18 cellular contexts compared by ENCODE assay signal in the genomic region with DNA sequence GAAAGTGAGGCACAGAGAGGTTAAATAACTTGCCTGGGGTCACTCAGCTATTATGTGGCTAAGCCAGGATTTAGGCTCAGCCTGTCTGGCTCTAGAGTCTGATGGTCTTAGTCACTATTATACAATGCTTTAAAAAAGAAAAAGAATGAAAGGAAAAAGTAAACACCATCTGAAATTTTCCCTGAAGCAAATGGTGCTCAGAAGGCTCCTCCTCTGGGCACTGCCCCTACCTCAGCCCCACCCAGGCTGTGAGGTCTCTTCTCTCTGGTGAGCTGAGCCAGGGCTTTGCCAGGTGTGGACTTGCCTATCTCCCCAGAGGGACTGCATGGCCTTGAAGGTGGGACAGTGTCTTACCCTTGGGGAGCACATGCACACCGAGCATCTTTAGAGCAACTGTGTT.
A peak's percentile ranks its signal among the peaks of the same experiment; 100 is the strongest.
DNase-seq lines count a peak whose midpoint lies in the region; ATAC-seq and TF ChIP-seq lines count a peak whose summit lies in the region.
"Had no signal": no experiment of that assay in that cellular context is flagged by ENCODE, and none has a peak within 500 bp of the region (broad histone marks: within the 10 kb centered on the region; RNA-seq: fewer than 3 reads in every experiment).

No MANE protein-coding gene starts in this region.

- no peak overlapping the region for H3K4me2 ChIP-seq in PC-3 (ENCODE audit: low read length)

- no peak overlapping the region for H3K4me3 ChIP-seq in PC-3 (ENCODE audit: low read length)
- no peak overlapping the region for H3K4me3 ChIP-seq in epithelial cell of esophagus (ENCODE audit: low read length)
- H3K4me3 ChIP-seq in thyroid gland (replicated peaks in 1 of 3), result no peak overlapping the region

- no peaks in the 10 kb centered on the region for H3K36me3 Mint-ChIP-seq in activated naive CD4-positive, alpha-beta T cell treated with anti-CD3 and anti-CD28 coated beads, Interleukin-2, amount 50 U/mL, for 24 hours
- peaks cover 0 to 6% of the 10 kb centered on the region in 2 donors for H3K36me3 Mint-ChIP-seq in activated naive CD4-positive, alpha-beta T cell treated with anti-CD3 and anti-CD28 coated beads, Interleukin-2, amount 50 U/mL, for 72 hours
- H3K36me3 Mint-ChIP-seq: CD8-positive, alpha-beta T cell had no signal

- ATAC-seq in activated naive CD4-positive, alpha-beta T cell treated with anti-CD3 and anti-CD28 coated beads, Interleukin-2, amount 50 U/mL, for 72 hours, result no peak
- ATAC-seq in PC-3 (peak; percentile 51), HG03521 (IDR thresholded peaks at IDR 0.05; ENCODE audit: unreplicated experiment) (no peak)
- ATAC-seq in activated CD4-positive, CD25-positive, alpha-beta regulatory T cell treated with anti-CD3 and anti-CD28 coated beads, Interleukin-2, amount 50 U/mL, for 24 hours, result no peak
- ATAC-seq: CD8-positive, alpha-beta T cell; Right ventricle myocardium inferior had no signal

- no peaks in the 10 kb centered on the region for H4K20me1 ChIP-seq in PC-3 (ENCODE audit: low read length)

- no peak overlapping the region for H3K4me3 Mint-ChIP-seq in activated naive CD4-positive, alpha-beta T cell treated with anti-CD3 and anti-CD28 coated beads, Interleukin-2, amount 50 U/mL, for 24 hours
- H3K4me3 Mint-ChIP-seq: CD8-positive, alpha-beta T cell had no signal

- H3K36me3 ChIP-seq in PC-3 (ENCODE audit: low read depth, low read length) (no peaks in the 10 kb centered on the region), thyroid gland (no peaks in the 10 kb centered on the region)

- peaks cover 24% of the 10 kb centered on the region for H3K4me1 ChIP-seq in PC-3 (ENCODE audit: insufficient read depth, low read length)
- H3K4me1 ChIP-seq in thyroid gland, result no peaks in the 10 kb centered on the region

- no TSS peak for BruUV-seq in PC-3 (replicated peaks; lab: Mats Ljungman, UMichigan)

- DNase-seq in activated naive CD4-positive, alpha-beta T cell treated with anti-CD3 and anti-CD28 coated beads, Interleukin-2, amount 50 U/mL, for 72 hours (ENCODE audit: low spot score in 2 of 2), result no peak
- DNase-seq in PC-3 (peak; percentile 52), epithelial cell of esophagus (ENCODE audit: low read depth) (peak; percentile 42), occipital lobe (lab: John Stamatoyannopoulos, UW) (no peak), thyroid gland (no peak)
- DNase-seq: CD8-positive, alpha-beta T cell; DMS79 treated with DMSO at 0.1 percent for 48 hours; H7; Kasumi-1; NCI-H187; NCI-H345; NCI-H526 treated with DMSO at 0.1 percent for 48 hours; NK-92 treated with Interleukin-12 subunit alpha and Interleukin-12 subunit beta, amount 100 ng/mL, for 24 hours had no signal

- H3K9me3 ChIP-seq in PC-3 (ENCODE audit: low read length) (no peaks in the 10 kb centered on the region), thyroid gland (no peaks in the 10 kb centered on the region)

- H3K27ac Mint-ChIP-seq in activated naive CD4-positive, alpha-beta T cell treated with anti-CD3 and anti-CD28 coated beads, Interleukin-2, amount 50 U/mL, for 24 hours, result peak overlapping the region; percentile 18
- H3K27ac Mint-ChIP-seq in activated naive CD4-positive, alpha-beta T cell treated with anti-CD3 and anti-CD28 coated beads, Interleukin-2, amount 50 U/mL, for 72 hours, result no peak overlapping the region
- H3K27ac Mint-ChIP-seq: CD8-positive, alpha-beta T cell had no signal

- H3K9me3 Mint-ChIP-seq in activated naive CD4-positive, alpha-beta T cell treated with anti-CD3 and anti-CD28 coated beads, Interleukin-2, amount 50 U/mL, for 24 hours, result no peaks in the 10 kb centered on the region
- peaks cover 3 to 9% of the 10 kb centered on the region in 2 donors for H3K9me3 Mint-ChIP-seq in activated naive CD4-positive, alpha-beta T cell treated with anti-CD3 and anti-CD28 coated beads, Interleukin-2, amount 50 U/mL, for 72 hours
- H3K9me3 Mint-ChIP-seq: CD8-positive, alpha-beta T cell had no signal

- H2AFZ ChIP-seq in PC-3 (ENCODE audit: low read length), result no peak overlapping the region

- H3F3A ChIP-seq in PC-3 (ENCODE audit: low read length, unreplicated experiment), result no peaks in the 10 kb centered on the region

- no peaks in the 10 kb centered on the region for H3K27me3 Mint-ChIP-seq in activated naive CD4-positive, alpha-beta T cell treated with anti-CD3 and anti-CD28 coated beads, Interleukin-2, amount 50 U/mL, for 24 hours

- no peaks in the 10 kb centered on the region; the same call in 1 of the 2 replicates for H3K9me2 ChIP-seq in PC-3 (replicated peaks; ENCODE audit: low read length)

- H3K27ac ChIP-seq in PC-3 (ENCODE audit: low read length), result no peak overlapping the region
- H3K27ac ChIP-seq in thyroid gland, result no peak overlapping the region
- H3K27ac ChIP-seq: 22Rv1 had no signal

- no peak for TF ChIP-seq POLR2A in thyroid gland (IDR thresholded peaks at IDR 0.05)

- H3K27me3 ChIP-seq in PC-3 (ENCODE audit: low read length), result no peaks in the 10 kb centered on the region
- no peaks in the 10 kb centered on the region for H3K27me3 ChIP-seq in thyroid gland

- intact Hi-C loops in PC-3 (cut with micrococcal nuclease), result loop anchor here (10.0 kb wide), 1 partner anchor 414 kb away; no protein-coding TSS in a partner anchor
- intact Hi-C loops in thyroid gland (cut with DNase I), result no loop called here

- H3K4me1 Mint-ChIP-seq in activated naive CD4-positive, alpha-beta T cell treated with anti-CD3 and anti-CD28 coated beads, Interleukin-2, amount 50 U/mL, for 24 hours, result peaks cover 17% of the 10 kb centered on the region

- H3K9ac ChIP-seq in PC-3 (ENCODE audit: low read length), result no peak overlapping the region

- no peak for TF ChIP-seq CTCF in PC-3 (conservative IDR thresholded peaks at IDR 0.05; ENCODE audit: low read depth, low read length)
- TF ChIP-seq CTCF in epithelial cell of esophagus (IDR thresholded peaks at IDR 0.05; ENCODE audit: insufficient read depth, low read depth, low read length, missing control alignments), result no peak
- TF ChIP-seq CTCF in thyroid gland (IDR thresholded peaks at IDR 0.05), result no peak

- POLR2A ChIA-PET in PC-3 (lab: Charles Lee; ENCODE audit: unreplicated experiment), result no interaction called here

- WGBS in thyroid gland, 2 donors, result 79 to 80% methylated on average over 1 of the region's 1 CpG

- CTCF ChIA-PET in PC-3 (lab: Charles Lee), result no interaction called here

- H3K79me2 ChIP-seq in PC-3 (ENCODE audit: low read length), result no peaks in the 10 kb centered on the region

Comparison
In these comparisons a context has a peak if more than half of its experiments do, and no peak if none do; other contexts are left out.
1. DNase-seq: peak in PC-3 (single experiment) and epithelial cell of esophagus (single experiment); none in activated naive CD4-positive, alpha-beta T cell treated with anti-CD3 and anti-CD28 coated beads, Interleukin-2, amount 50 U/mL, for 72 hours (0 of 2), occipital lobe (single experiment) and thyroid gland (0 of 2).